In genomic region chr10:33507662-33508425, GRCh38 we compare ENCODE assay signal across 1 cellular context.
TF ChIP-seq lines count a peak whose summit lies in the region.

No MANE protein-coding gene starts in this region.

TF ChIP-seq in HepG2, 621 proteins besides CTCF, POLR2A, EP300 and RAD21 (continued from another document and continues in another):
- TF ChIP-seq ATF5 (CRISPR knock-in tag; IDR thresholded peaks at IDR 0.05; ENCODE audit: low read depth) (no peak), ZNF367 (CRISPR knock-in tag; IDR thresholded peaks at IDR 0.05; ENCODE audit: borderline replicate concordance) (no peak), NR2F1 (CRISPR knock-in tag; IDR thresholded peaks at IDR 0.05) (peak; percentile 74 to 93; a peak in 3 of 4 replicates), PRDM15 (CRISPR knock-in tag; IDR thresholded peaks at IDR 0.05) (no peak), ZBTB7A (CRISPR knock-in tag; IDR thresholded peaks at IDR 0.05) (no peak; the same call in 1 of the 2 replicates), BRCA1 (CRISPR knock-in tag; IDR thresholded peaks at IDR 0.05) (0 out of 2 replicates have a peak, but pooled peaks have one; percentile 48), ATF7 (IDR thresholded peaks at IDR 0.05) (no peak), ATF7 (CRISPR knock-in tag; IDR thresholded peaks at IDR 0.05) (no peak; the same call in 1 of the 2 replicates), HDAC1 (CRISPR knock-in tag; IDR thresholded peaks at IDR 0.05) (peak; percentile 84), NFIC (IDR thresholded peaks at IDR 0.05; ENCODE audit: low read length) (peak; percentile 88), SALL2 (CRISPR knock-in tag; IDR thresholded peaks at IDR 0.05) (peak; percentile 66), ARID3A (IDR thresholded peaks at IDR 0.05; ENCODE audit: low read depth, low read length) (peak; percentile 90), NR1H2 (CRISPR knock-in tag; IDR thresholded peaks at IDR 0.05; ENCODE audit: borderline replicate concordance, low read depth) (no peak), BCL3 (CRISPR knock-in tag; IDR thresholded peaks at IDR 0.05) (no peak), HNRNPH1 (optimal IDR thresholded peaks at IDR 0.05; ENCODE audit: low read depth, low read length) (no peak), PHB2 (IDR thresholded peaks at IDR 0.05; ENCODE audit: partially characterized antibody) (no peak), SMC3 (IDR thresholded peaks at IDR 0.05; ENCODE audit: low read length) (peak; percentile 41), ZNF777 (CRISPR knock-in tag; IDR thresholded peaks at IDR 0.05) (no peak), ZNF737 (CRISPR knock-in tag; IDR thresholded peaks at IDR 0.05; ENCODE audit: borderline replicate concordance) (no peak), ZNF672 (CRISPR knock-in tag; IDR thresholded peaks at IDR 0.05) (no peak), AGO1 (IDR thresholded peaks at IDR 0.05; ENCODE audit: low read depth, low read length, poor library complexity, severe bottlenecking) (no peak), ZNF616 (CRISPR knock-in tag; IDR thresholded peaks at IDR 0.05; ENCODE audit: low read depth) (no peak), REPIN1 (CRISPR knock-in tag; IDR thresholded peaks at IDR 0.05; ENCODE audit: borderline replicate concordance, low read depth) (peak; percentile 59; the same call in 1 of the 2 replicates), ZBTB34 (CRISPR knock-in tag; IDR thresholded peaks at IDR 0.05) (no peak), ATRX (CRISPR knock-in tag; IDR thresholded peaks at IDR 0.05; ENCODE audit: borderline replicate concordance) (no peak), HBP1 (CRISPR knock-in tag; IDR thresholded peaks at IDR 0.05; ENCODE audit: low read depth) (no peak), KDM5B (CRISPR knock-in tag; IDR thresholded peaks at IDR 0.05; ENCODE audit: borderline replicate concordance) (no peak), ZNF776 (CRISPR knock-in tag; IDR thresholded peaks at IDR 0.05) (no peak), GMEB1 (CRISPR knock-in tag; IDR thresholded peaks at IDR 0.05; ENCODE audit: borderline replicate concordance) (peak; percentile 30; the same call in 1 of the 2 replicates), HDAC2 (CRISPR knock-in tag; IDR thresholded peaks at IDR 0.05) (peak; percentile 86), ZNF224 (CRISPR knock-in tag; IDR thresholded peaks at IDR 0.05) (no peak), ZNF280D (CRISPR knock-in tag; IDR thresholded peaks at IDR 0.05) (peak; percentile 77; the same call in 1 of the 2 replicates), GLMP (CRISPR knock-in tag; IDR thresholded peaks at IDR 0.05; ENCODE audit: borderline replicate concordance) (no peak), ZNF614 (CRISPR knock-in tag; IDR thresholded peaks at IDR 0.05; ENCODE audit: borderline replicate concordance) (peak; percentile 76), ZNF558 (CRISPR knock-in tag; IDR thresholded peaks at IDR 0.05; ENCODE audit: borderline replicate concordance) (no peak), SKI (IDR thresholded peaks at IDR 0.05; ENCODE audit: partially characterized antibody) (peak; percentile 43), ESRRA (CRISPR knock-in tag; IDR thresholded peaks at IDR 0.05; ENCODE audit: low read depth) (no peak), ZBTB42 (CRISPR knock-in tag; IDR thresholded peaks at IDR 0.05) (no peak), PAF1 (CRISPR knock-in tag; IDR thresholded peaks at IDR 0.05) (no peak), NPAS2 (CRISPR knock-in tag; IDR thresholded peaks at IDR 0.05; ENCODE audit: borderline replicate concordance) (no peak), ZNF709 (CRISPR knock-in tag; IDR thresholded peaks at IDR 0.05) (no peak), CERS6 (CRISPR knock-in tag; IDR thresholded peaks at IDR 0.05) (no peak), CHD4 (IDR thresholded peaks at IDR 0.05; ENCODE audit: borderline replicate concordance, low read length) (peak; percentile 84; the same call in 1 of the 2 replicates)
